ENCODE assay signal across 13 cellular contexts in genomic region chr14:70905316-70905715, GRCh38. TPM values are rescaled to one million over a fixed set of nuclear protein-coding genes. Genes with fewer than 3 reads are reported as not detected.
DNase-seq lines count a peak whose midpoint lies in the region; ATAC-seq and TF ChIP-seq lines count a peak whose summit lies in the region.
"Had no signal": no experiment of that assay in that cellular context is flagged by ENCODE, and none has a peak within 500 bp of the region (broad histone marks: within the 10 kb centered on the region; RNA-seq: fewer than 3 reads in every experiment).

No MANE protein-coding gene starts in this region.

- H3K36me3 ChIP-seq in ascending aorta (no peaks in the 10 kb centered on the region), stomach (no peaks in the 10 kb centered on the region)
- H3K36me3 ChIP-seq: prostate gland had no signal

- TF ChIP-seq CTCF in ascending aorta (IDR thresholded peaks at IDR 0.05) (no peak), stomach (IDR thresholded peaks at IDR 0.05) (no peak)

- H3K27ac ChIP-seq in ascending aorta (peak overlapping the region; percentile 96 to 99), stomach (peak overlapping the region in 4 of 5 donors; percentile 91 to 98 (median 96))
- H3K27ac ChIP-seq: prostate gland had no signal

- no peak for TF ChIP-seq EP300 in stomach (IDR thresholded peaks at IDR 0.05)

- DNase-seq in GM03348 (ENCODE audit: low spot score) (peak; percentile 47), ascending aorta (ENCODE audit: low spot score in 2 of 2) (no peak), inferior parietal cortex (ENCODE audit: extremely low spot score) (peak; percentile 19), stomach (no peak), mesenteric fat pad (ENCODE audit: low spot score) (no peak)
- DNase-seq in activated CD4-positive, alpha-beta T cell treated with anti-CD3 and anti-CD28 coated beads for 48 hours: no peak
- DNase-seq: activated B cell treated with CpG ODN at 0.5 μM for 24 hours; DMS79 treated with DMSO at 0.1 percent for 48 hours; NCI-H510A treated with DMSO at 0.1 percent for 48 hours; stimulated activated CD8-positive, alpha-beta memory T cell treated with anti-CD3 and anti-CD28 coated beads, Interleukin-4, amount 100 ng/mL, for 48 hours had no signal

- H3K4me3 ChIP-seq in ascending aorta (peak overlapping the region in 1 of 2 donors; percentile 32), stomach (no peak overlapping the region)
- H3K4me3 ChIP-seq: prostate gland had no signal

- H3K4me1 ChIP-seq in ascending aorta (peaks cover 16 to 29% of the 10 kb centered on the region in 2 donors), stomach (peaks cover 7 to 46% (median 34%) of the 10 kb centered on the region in 4 donors)
- H3K4me1 ChIP-seq: prostate gland had no signal

- H3K27me3 ChIP-seq in ascending aorta: no peaks in the 10 kb centered on the region
- no peaks in the 10 kb centered on the region for H3K27me3 ChIP-seq in stomach

- ATAC-seq in GM21381 (IDR thresholded peaks at IDR 0.05; ENCODE audit: unreplicated experiment): no peak
- ATAC-seq in GM21515 (IDR thresholded peaks at IDR 0.05; ENCODE audit: unreplicated experiment): no peak

- WGBS in stomach, 5 donors: 61 to 71% (median 69%) methylated on average over 9 of the region's 9 CpGs

- intact Hi-C loops in ascending aorta (cut with DNase I) (loop anchor here (5.0 kb wide), 1 partner anchor 1138 kb away; the partner anchor contains the start of gene SRSF5), stomach (cut with DNase I; ENCODE audit: low total_unique reads) (loop anchor here (10.0 kb wide), 1 partner anchor 69 kb away; no protein-coding TSS in a partner anchor)

- no peaks in the 10 kb centered on the region for H3K9me3 ChIP-seq in ascending aorta
- H3K9me3 ChIP-seq in stomach: no peaks in the 10 kb centered on the region
- H3K9me3 ChIP-seq: prostate gland had no signal

- no peak for TF ChIP-seq POLR2A in stomach (IDR thresholded peaks at IDR 0.05)

RNA-seq across cellular contexts. Expression of gene PCNX1, which starts 1.9 kb away (rescaled TPM):
- total RNA-seq in ascending aorta (73.1 TPM), stomach (100 to 1,000 TPM in 2 of 5 donors, 10 to 100 TPM in 3; 39.7 to 198 (median 61.8) TPM), mesenteric fat pad (89.0 TPM)
- polyA plus RNA-seq in stomach: 1 to 10 TPM; 2.3 to 4.8 (median 2.9) TPM

Comparison
In these comparisons a context has a peak if more than half of its experiments do, and no peak if none do; other contexts are left out.
1. DNase-seq: peak in GM03348 (single experiment) and inferior parietal cortex (single experiment); none in ascending aorta (0 of 2), stomach (single experiment), mesenteric fat pad (single experiment) and activated CD4-positive, alpha-beta T cell treated with anti-CD3 and anti-CD28 coated beads for 48 hours (single experiment).